In genomic region chr15:78020007-78020406, GRCh38 we compare ENCODE assay signal across 14 cellular contexts. TPM values are rescaled to one million over a fixed set of nuclear protein-coding genes. Genes with fewer than 3 reads are reported as not detected.
DNase-seq lines count a peak whose midpoint lies in the region; ATAC-seq and TF ChIP-seq lines count a peak whose summit lies in the region.
"Had no signal": no experiment of that assay in that cellular context is flagged by ENCODE, and none has a peak within 500 bp of the region (broad histone marks: within the 10 kb centered on the region; RNA-seq: fewer than 3 reads in every experiment).

No MANE protein-coding gene starts in this region.

- no peak for ATAC-seq in activated CD8-positive, alpha-beta memory T cell treated with anti-CD3 and anti-CD28 coated beads, Interleukin-2, amount 10 ng/mL, durations not matched to agents 7 days and 5 days
- ATAC-seq in CD8-positive, alpha-beta T cell: no peak
- ATAC-seq in left lobe of liver: peak; percentile 45
- ATAC-seq in GM18873 (IDR thresholded peaks at IDR 0.05; ENCODE audit: low FRiP score, unreplicated experiment): no peak
- ATAC-seq: HCT116 had no signal

- no peak overlapping the region for H3K4me3 ChIP-seq in BLaER1
- no peak overlapping the region for H3K4me3 ChIP-seq in CD8-positive, alpha-beta T cell (ENCODE audit: low read depth, low read length)
- H3K4me3 ChIP-seq: GM23248 had no signal

- H3K9ac ChIP-seq in BLaER1: no peak overlapping the region
- H3K9ac ChIP-seq: GM23248 had no signal

- no peaks in the 10 kb centered on the region for H3K27me3 Mint-ChIP-seq in activated CD8-positive, alpha-beta memory T cell treated with anti-CD3 and anti-CD28 coated beads, Interleukin-2, amount 10 ng/mL, durations not matched to agents 7 days and 5 days
- H3K27me3 Mint-ChIP-seq in CD8-positive, alpha-beta T cell (ENCODE audit: low read depth): no peaks in the 10 kb centered on the region

- peak; percentile 19 for DNase-seq in activated CD8-positive, alpha-beta memory T cell treated with anti-CD3 and anti-CD28 coated beads for 24 hours
- no peak for DNase-seq in activated CD8-positive, alpha-beta memory T cell treated with anti-CD3 and anti-CD28 coated beads, Interleukin-2, amount 10 ng/mL, durations not matched to agents 7 days and 5 days
- no peak for DNase-seq in CD8-positive, alpha-beta T cell
- DNase-seq in left lobe of liver (ENCODE audit: low spot score) (peak; percentile 59), midbrain (lab: John Stamatoyannopoulos, UW) (no peak), NCI-H1436 treated with DMSO at 0.1 percent for 48 hours (lab: John Stamatoyannopoulos, UW) (no peak)
- DNase-seq: ACHN, Calu3, DMS 273 treated with DMSO at 0.1 percent for 48 hours, GM23248 had no signal

- H3K27ac Mint-ChIP-seq in activated CD8-positive, alpha-beta memory T cell treated with anti-CD3 and anti-CD28 coated beads, Interleukin-2, amount 10 ng/mL, durations not matched to agents 7 days and 5 days: no peak overlapping the region
- peak overlapping the region; percentile 18 for H3K27ac Mint-ChIP-seq in CD8-positive, alpha-beta T cell

- H3K4me1 Mint-ChIP-seq in activated CD8-positive, alpha-beta memory T cell treated with anti-CD3 and anti-CD28 coated beads, Interleukin-2, amount 10 ng/mL, durations not matched to agents 7 days and 5 days: peaks cover 27% of the 10 kb centered on the region
- H3K4me1 Mint-ChIP-seq in CD8-positive, alpha-beta T cell (ENCODE audit: low read depth): peaks cover 23% of the 10 kb centered on the region

- intact Hi-C loops in CD8-positive, alpha-beta T cell (cut with DNase I, micrococcal nuclease): no loop called here

- H3K4me3 Mint-ChIP-seq in activated CD8-positive, alpha-beta memory T cell treated with anti-CD3 and anti-CD28 coated beads, Interleukin-2, amount 10 ng/mL, durations not matched to agents 7 days and 5 days: no peak overlapping the region
- no peak overlapping the region for H3K4me3 Mint-ChIP-seq in CD8-positive, alpha-beta T cell

- H4K20me1 ChIP-seq in BLaER1: no peaks in the 10 kb centered on the region

- peaks cover 63% of the 10 kb centered on the region for H3K36me3 Mint-ChIP-seq in activated CD8-positive, alpha-beta memory T cell treated with anti-CD3 and anti-CD28 coated beads, Interleukin-2, amount 10 ng/mL, durations not matched to agents 7 days and 5 days
- H3K36me3 Mint-ChIP-seq in CD8-positive, alpha-beta T cell: peaks cover 83% of the 10 kb centered on the region

- TF ChIP-seq CTCF in CD8-positive, alpha-beta T cell (IDR thresholded peaks at IDR 0.05): no peak

- H3K36me3 ChIP-seq in BLaER1: peaks cover 68% of the 10 kb centered on the region
- H3K36me3 ChIP-seq in CD8-positive, alpha-beta T cell (ENCODE audit: insufficient read depth, low read length): peaks cover 33% of the 10 kb centered on the region

- peaks cover 24% of the 10 kb centered on the region for H3K4me1 ChIP-seq in BLaER1
- peaks cover 6% of the 10 kb centered on the region for H3K4me1 ChIP-seq in CD8-positive, alpha-beta T cell (ENCODE audit: insufficient read depth, low read length)

- no peak overlapping the region for H3K27ac ChIP-seq in BLaER1
- H3K27ac ChIP-seq in CD8-positive, alpha-beta T cell (ENCODE audit: low read depth, low read length): no peak overlapping the region
- H3K27ac ChIP-seq: C4-2B, GM23248 had no signal

- POLR2A ChIA-PET in CD8-positive, alpha-beta T cell (lab: Charles Lee): no interaction called here

- CTCF ChIA-PET in activated CD8-positive, alpha-beta memory T cell treated with anti-CD3 and anti-CD28 coated beads, Interleukin-2, amount 10 ng/mL, durations not matched to agents 7 days and 5 days (lab: Charles Lee): interaction anchor here (0.7 to 2.8 kb wide), 5 partner anchors 14 to 88 kb away, joined by 3 to 23 read pairs (median 3); no protein-coding TSS in a partner anchor
- CTCF ChIA-PET in CD8-positive, alpha-beta T cell (lab: Charles Lee): interaction anchor here (1.6 to 1.7 kb wide), 2 partner anchors 24 to 88 kb away, joined by 4 to 14 read pairs; no protein-coding TSS in a partner anchor

- no peaks in the 10 kb centered on the region for H3K9me3 Mint-ChIP-seq in activated CD8-positive, alpha-beta memory T cell treated with anti-CD3 and anti-CD28 coated beads, Interleukin-2, amount 10 ng/mL, durations not matched to agents 7 days and 5 days (ENCODE audit: low read depth)
- no peaks in the 10 kb centered on the region for H3K9me3 Mint-ChIP-seq in CD8-positive, alpha-beta T cell

- no peaks in the 10 kb centered on the region for H3K9me3 ChIP-seq in BLaER1
- no peaks in the 10 kb centered on the region for H3K9me3 ChIP-seq in CD8-positive, alpha-beta T cell (ENCODE audit: low read length)

- peak overlapping the region; percentile 71 for H3K4me2 ChIP-seq in BLaER1

- H3K27me3 ChIP-seq in BLaER1: no peaks in the 10 kb centered on the region
- H3K27me3 ChIP-seq in CD8-positive, alpha-beta T cell (ENCODE audit: insufficient read depth, low read length): no peaks in the 10 kb centered on the region

RNA-seq across cellular contexts. Expression of gene TBC1D2B, which starts 57.5 kb away (rescaled TPM):
- total RNA-seq in activated CD8-positive, alpha-beta memory T cell treated with anti-CD3 and anti-CD28 coated beads, Interleukin-2, amount 10 ng/mL, durations not matched to agents 7 days and 5 days: 100 to 1,000 TPM; 118 to 135 TPM
- 100 to 1,000 TPM in 1 of 2 experiments, 10 to 100 TPM in 1; 88.7 to 101 TPM for total RNA-seq in CD8-positive, alpha-beta T cell
- total RNA-seq in left lobe of liver: 50.4 TPM

Comparison
In these comparisons a context has a peak if more than half of its experiments do, and no peak if none do; other contexts are left out.
1. DNase-seq: peak in activated CD8-positive, alpha-beta memory T cell treated with anti-CD3 and anti-CD28 coated beads for 24 hours (single experiment) and left lobe of liver (single experiment); none in activated CD8-positive, alpha-beta memory T cell treated with anti-CD3 and anti-CD28 coated beads, Interleukin-2, amount 10 ng/mL, durations not matched to agents 7 days and 5 days (single experiment), CD8-positive, alpha-beta T cell (0 of 7), midbrain (single experiment) and NCI-H1436 treated with DMSO at 0.1 percent for 48 hours (single experiment).